ENCODE assay signal across 8 cellular contexts in the genomic region with DNA sequence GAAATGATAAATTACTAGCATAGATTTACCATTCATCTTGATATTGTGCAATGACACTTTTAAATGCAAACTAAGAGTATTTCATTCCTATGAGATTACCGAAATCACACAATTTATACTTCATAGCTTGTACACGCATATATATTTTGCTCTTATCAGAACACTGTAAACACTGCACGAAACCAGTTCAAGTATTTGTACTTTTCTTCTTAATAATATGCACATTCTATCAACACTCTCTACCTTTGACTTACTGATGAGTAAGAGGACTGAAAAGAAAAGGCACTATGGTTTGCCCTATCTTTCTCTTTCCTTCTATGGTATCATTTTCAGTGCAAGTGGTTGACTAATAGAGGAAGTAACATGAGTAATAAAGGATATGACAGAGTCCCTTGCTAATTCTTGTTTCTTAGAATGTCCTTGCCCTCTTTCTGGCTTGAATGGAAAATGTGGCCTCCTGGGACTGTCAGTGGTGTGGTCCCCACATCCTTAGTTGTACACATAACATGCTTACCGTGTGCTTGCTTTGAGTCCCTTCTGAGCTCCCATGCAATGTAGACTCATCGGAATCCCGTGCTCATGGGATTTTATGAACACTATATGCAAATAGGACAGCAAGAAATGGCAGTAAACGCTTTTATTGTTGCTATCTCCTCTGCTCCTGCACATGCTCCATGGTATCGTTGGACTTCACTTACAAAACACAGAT.
DNase-seq lines count a peak whose midpoint lies in the region; ATAC-seq and TF ChIP-seq lines count a peak whose summit lies in the region.

No MANE protein-coding gene starts in this region.

- H3K27ac ChIP-seq in dorsolateral prefrontal cortex, result no peak overlapping the region

- TF ChIP-seq CTCF in dorsolateral prefrontal cortex (IDR thresholded peaks at IDR 0.05 in 54 of 56, conservative IDR thresholded peaks at IDR 0.05 in 2 of 56; ENCODE audit: low read depth in 1 of 56, partially characterized antibody in 56 of 56), result no peak

- intact Hi-C loops in dorsolateral prefrontal cortex (cut with DNase I), result no loop called here

- no peak overlapping the region for H3K4me3 ChIP-seq in dorsolateral prefrontal cortex

- no peaks in the 10 kb centered on the region for H3K27me3 ChIP-seq in dorsolateral prefrontal cortex

- peak; percentile 71 for ATAC-seq in GM19043 (IDR thresholded peaks at IDR 0.05; ENCODE audit: low read depth, unreplicated experiment)
- ATAC-seq in HG03139 (IDR thresholded peaks at IDR 0.05; ENCODE audit: unreplicated experiment), result peak; percentile 71

- DNase-seq in AML-193 (lab: John Stamatoyannopoulos, UW) (peak; percentile 90), SW480 (ENCODE audit: low spot score) (peak; percentile 2), fibroblast of the conjunctiva (ENCODE audit: low read depth) (peak; percentile 63), dorsolateral prefrontal cortex (no peak), SK-N-DZ (ENCODE audit: low spot score) (no peak)
- peak in 2 of 3 experiments; percentile 21 to 50 for DNase-seq in stimulated activated CD4-positive, alpha-beta T cell treated with anti-CD3 and anti-CD28 coated beads, TNF-alpha, amount 100 ng/mL, for 24 hours (ENCODE audit: low read depth in 3 of 3)

Comparison
In these comparisons a context has a peak if more than half of its experiments do, and no peak if none do; other contexts are left out.
1. DNase-seq: peak in AML-193 (2 of 2), SW480 (single experiment), fibroblast of the conjunctiva (single experiment) and stimulated activated CD4-positive, alpha-beta T cell treated with anti-CD3 and anti-CD28 coated beads, TNF-alpha, amount 100 ng/mL, for 24 hours (2 of 3); none in dorsolateral prefrontal cortex (0 of 10) and SK-N-DZ (single experiment).